ENCODE assay signal across 1 cellular context in genomic region chr6:108277831-108278230, GRCh38.
TF ChIP-seq lines count a peak whose summit lies in the region.

No MANE protein-coding gene starts in this region.

TF ChIP-seq in H1, 55 proteins besides CTCF, POLR2A, EP300 and RAD21 (continued from another document):
- no peak for TF ChIP-seq CEBPB (IDR thresholded peaks at IDR 0.05; ENCODE audit: low read depth, low read length)
- TF ChIP-seq FOSL1 (IDR thresholded peaks at IDR 0.05; ENCODE audit: insufficient read depth, low read depth, low read length) = no peak
- TF ChIP-seq SP2 (IDR thresholded peaks at IDR 0.05; ENCODE audit: low read length) = no peak
- no peak for TF ChIP-seq TAF1 (IDR thresholded peaks at IDR 0.05; ENCODE audit: low read depth, low read length)
- no peak for TF ChIP-seq ZNF274 (IDR thresholded peaks at IDR 0.05; ENCODE audit: borderline replicate concordance, extremely low read depth, low read length)
- TF ChIP-seq KDM5A (IDR thresholded peaks at IDR 0.05; ENCODE audit: low read length) = no peak
- TF ChIP-seq MAX (IDR thresholded peaks at IDR 0.05) = no peak
- no peak for TF ChIP-seq NANOG (IDR thresholded peaks at IDR 0.05; ENCODE audit: insufficient read depth, low read depth, low read length, poor library complexity, severe bottlenecking)
- TF ChIP-seq SIX5 (IDR thresholded peaks at IDR 0.05; ENCODE audit: low read depth, low read length) = no peak
- TF ChIP-seq CHD1 (IDR thresholded peaks at IDR 0.05; ENCODE audit: low read depth, low read length) = no peak
- no peak for TF ChIP-seq SP4 (IDR thresholded peaks at IDR 0.05; ENCODE audit: low read length)
- TF ChIP-seq EZH2 (IDR thresholded peaks at IDR 0.05; ENCODE audit: low read depth, low read length, severe bottlenecking) = no peak
- no peak for TF ChIP-seq MAFK (IDR thresholded peaks at IDR 0.05; ENCODE audit: low read depth, low read length)
- no peak for TF ChIP-seq ASH2L (IDR thresholded peaks at IDR 0.05; ENCODE audit: low read length)
- TF ChIP-seq POLR2AphosphoS5 (IDR thresholded peaks at IDR 0.05; ENCODE audit: low read depth, low read length) = no peak
